Comparison of ENCODE assay signal across 8 cellular contexts in genomic region chr4:76148142-76148849, GRCh38. TPM values are rescaled to one million over a fixed set of nuclear protein-coding genes. Genes with fewer than 3 reads are reported as not detected.
DNase-seq lines count a peak whose midpoint lies in the region; TF ChIP-seq lines count a peak whose summit lies in the region.

A gene with protein sequence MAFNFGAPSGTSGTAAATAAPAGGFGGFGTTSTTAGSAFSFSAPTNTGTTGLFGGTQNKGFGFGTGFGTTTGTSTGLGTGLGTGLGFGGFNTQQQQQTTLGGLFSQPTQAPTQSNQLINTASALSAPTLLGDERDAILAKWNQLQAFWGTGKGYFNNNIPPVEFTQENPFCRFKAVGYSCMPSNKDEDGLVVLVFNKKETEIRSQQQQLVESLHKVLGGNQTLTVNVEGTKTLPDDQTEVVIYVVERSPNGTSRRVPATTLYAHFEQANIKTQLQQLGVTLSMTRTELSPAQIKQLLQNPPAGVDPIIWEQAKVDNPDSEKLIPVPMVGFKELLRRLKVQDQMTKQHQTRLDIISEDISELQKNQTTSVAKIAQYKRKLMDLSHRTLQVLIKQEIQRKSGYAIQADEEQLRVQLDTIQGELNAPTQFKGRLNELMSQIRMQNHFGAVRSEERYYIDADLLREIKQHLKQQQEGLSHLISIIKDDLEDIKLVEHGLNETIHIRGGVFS (minus strand): TSS chr4:76148397. CDS start chr4:76148374, 23 bp downstream.

- peak within 1 kb of the TSS; percentile 97 for H3K27ac ChIP-seq in subcutaneous abdominal adipose tissue (ENCODE audit: low read depth, low read length)

- CTCF ChIA-PET in HEK293T (lab: Yijun Ruan, JAX) = no interaction called here

- POLR2A ChIA-PET in HEK293T (lab: Yijun Ruan, JAX) = interaction anchor here (0.6 to 1.4 kb wide), 19 partner anchors 11 to 437 kb away, joined by 3 to 5 read pairs (median 3); partner anchors contain the start of gene SDAD1

- in situ Hi-C loops in SK-MEL-5 (cut with HindIII; ENCODE audit: low pct_unique_long_range_greater_than_20kb, low sequenced_read_pairs) = no loop called here

- peak; percentile 69 for DNase-seq in GF-D8 (lab: John Stamatoyannopoulos, UW)
- peak; percentile 89 for DNase-seq in HEK293T (ENCODE audit: extremely low spot score)
- DNase-seq in MV-4-11 (lab: John Stamatoyannopoulos, UW) = peak; percentile 92
- peak; percentile 92 for DNase-seq in SK-MEL-5 (ENCODE audit: low read depth, low spot score)
- peak; percentile 97 for DNase-seq in activated naive CD4-positive, alpha-beta T cell treated with Interleukin-2 at 50 U/mL for 16 hours
- DNase-seq in foreskin melanocyte = peak; percentile 91

- no peaks in the 10 kb centered on the region for H3K9me3 ChIP-seq in neuron (ENCODE audit: low read length)
- no peaks in the 10 kb centered on the region for H3K9me3 ChIP-seq in subcutaneous abdominal adipose tissue (ENCODE audit: control insufficient read depth in 5 of 5, low read length in 5 of 5)

- H3K27me3 ChIP-seq in neuron (ENCODE audit: insufficient read depth, low read length) (no peaks in the 10 kb centered on the region), subcutaneous abdominal adipose tissue (ENCODE audit: control insufficient read depth in 5 of 5, insufficient read depth in 4 of 5, low read length in 5 of 5) (no peaks in the 10 kb centered on the region)

- peak within 1 kb of the TSS; percentile 84 for H2AFZ ChIP-seq in neuron (ENCODE audit: low read depth, low read length)

- peak within 1 kb of the TSS; percentile 80 for H3K4me3 ChIP-seq in neuron (ENCODE audit: low read length)
- H3K4me3 ChIP-seq in subcutaneous abdominal adipose tissue (ENCODE audit: low read depth in 1 of 5, low read length in 5 of 5) = peak within 1 kb of the TSS; percentile 84 to 99 (median 93)

- H3K4me1 ChIP-seq in neuron (ENCODE audit: insufficient read depth, low read length) (peaks cover 15% of the 10 kb centered on the region), subcutaneous abdominal adipose tissue (ENCODE audit: control insufficient read depth in 5 of 5, insufficient read depth in 5 of 5, low read length in 5 of 5) (peaks cover 0 to 32% (median 28%) of the 10 kb centered on the region in 5 donors)

- H3K36me3 ChIP-seq in neuron (ENCODE audit: insufficient read depth, low read length) = peaks cover 8% of the 10 kb centered on the region
- peaks cover 0 to 7% (median 0%) of the 10 kb centered on the region in 5 donors for H3K36me3 ChIP-seq in subcutaneous abdominal adipose tissue (ENCODE audit: control insufficient read depth in 5 of 5, insufficient read depth in 5 of 5, low read length in 5 of 5)

- H3K9ac ChIP-seq in subcutaneous abdominal adipose tissue (ENCODE audit: low read length in 5 of 5) = peak within 1 kb of the TSS; percentile 90 to 99 (median 98)

TF ChIP-seq in HEK293T, 16 proteins besides CTCF, POLR2A, EP300 and RAD21:
- TF ChIP-seq CTBP1 (IDR thresholded peaks at IDR 0.05; ENCODE audit: borderline replicate concordance) (peak; percentile 85), SP1 (IDR thresholded peaks at IDR 0.05) (no peak), FOXM1 (IDR thresholded peaks at IDR 0.05; ENCODE audit: borderline replicate concordance) (peak; percentile 59; the same call in 1 of the 2 replicates), SUZ12 (IDR thresholded peaks at IDR 0.05) (no peak), ARNT (IDR thresholded peaks at IDR 0.05) (no peak), NFRKB (IDR thresholded peaks at IDR 0.05) (no peak), FOXK2 (IDR thresholded peaks at IDR 0.05) (no peak), BHLHE40 (IDR thresholded peaks at IDR 0.05; ENCODE audit: borderline replicate concordance) (no peak), FOXA1 (IDR thresholded peaks at IDR 0.05) (no peak), TARDBP (IDR thresholded peaks at IDR 0.05) (no peak), ELF4 (IDR thresholded peaks at IDR 0.05) (peak; percentile 75), HDGF (IDR thresholded peaks at IDR 0.05; ENCODE audit: borderline replicate concordance) (no peak), L3MBTL2 (conservative IDR thresholded peaks at IDR 0.05) (peak; percentile 92), ZNF384 (IDR thresholded peaks at IDR 0.05) (no peak), LEF1 (IDR thresholded peaks at IDR 0.05; ENCODE audit: borderline replicate concordance) (no peak)
- TF ChIP-seq, protein P1, sequence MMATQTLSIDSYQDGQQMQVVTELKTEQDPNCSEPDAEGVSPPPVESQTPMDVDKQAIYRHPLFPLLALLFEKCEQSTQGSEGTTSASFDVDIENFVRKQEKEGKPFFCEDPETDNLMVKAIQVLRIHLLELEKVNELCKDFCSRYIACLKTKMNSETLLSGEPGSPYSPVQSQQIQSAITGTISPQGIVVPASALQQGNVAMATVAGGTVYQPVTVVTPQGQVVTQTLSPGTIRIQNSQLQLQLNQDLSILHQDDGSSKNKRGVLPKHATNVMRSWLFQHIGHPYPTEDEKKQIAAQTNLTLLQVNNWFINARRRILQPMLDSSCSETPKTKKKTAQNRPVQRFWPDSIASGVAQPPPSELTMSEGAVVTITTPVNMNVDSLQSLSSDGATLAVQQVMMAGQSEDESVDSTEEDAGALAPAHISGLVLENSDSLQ (IDR thresholded peaks at IDR 0.05) = no peak

RNA-seq across cellular contexts. Expression of the gene that starts here (rescaled TPM):
- total RNA-seq in SK-MEL-5 (2014; rRNA removed; shearing (Covaris generic)) = 32.0 and 36.2 TPM in 2 replicates
- polyA plus RNA-seq in SK-MEL-5 (2015; cell fraction: cytosol; rRNA removed) = 18.9 and 27.7 TPM in 2 replicates
- polyA plus RNA-seq in SK-MEL-5 (2015; cell fraction: nucleus; rRNA removed) = 39.4 and 74.8 TPM in 2 replicates

Comparison
In these comparisons a context has a peak if more than half of its experiments do, and no peak if none do; other contexts are left out.
1. Peak in every context shown above with its lines: DNase-seq, H3K4me3 ChIP-seq and H3K27ac ChIP-seq.